ENCODE assay signal across 29 cellular contexts in genomic region chr16:12784076-12784475, GRCh38.
"Had no signal": no experiment of that assay in that cellular context is flagged by ENCODE, and none has a peak within 500 bp of the region (broad histone marks: within the 10 kb centered on the region; RNA-seq: fewer than 3 reads in every experiment).

No MANE protein-coding gene starts in this region.

- H3K4me1 ChIP-seq: gastroesophageal sphincter, right lobe of liver, vagina had no signal

- ATAC-seq: activated naive CD8-positive, alpha-beta T cell treated with anti-CD3 and anti-CD28 coated beads, Interleukin-2, amount 50 U/mL, for 24 hours; activated T-cell treated with anti-CD3 and anti-CD28 coated beads, Interleukin-2, amount 50 U/mL, for 4 hours; activated T-helper 17 cell treated with anti-CD3 and anti-CD28 coated beads, Interleukin-2, amount 50 U/mL, for 72 hours; gastroesophageal sphincter; left cardiac atrium; left ventricle myocardium superior; right lobe of liver; stimulated activated memory B cell treated with anti-CD40 and anti-IgM and Interleukin-4, amounts not matched to agents 10 μg/mL and 1 μg/mL and 100 μg/mL, for 72 hours; stimulated activated naive CD8-positive, alpha-beta T cell treated with anti-CD3 and anti-CD28 coated beads, Interleukin-15, amount 100 ng/mL, for 72 hours had no signal

- H3K27ac ChIP-seq: cardiac muscle cell, coronary artery, dorsolateral prefrontal cortex, gastroesophageal sphincter, hepatocyte, ovary, right lobe of liver, vagina, WERI-Rb-1 had no signal

- H3K27me3 ChIP-seq: cardiac muscle cell, dorsolateral prefrontal cortex, gastroesophageal sphincter, hepatocyte, ovary, right lobe of liver, vagina had no signal

- H2AFZ ChIP-seq: hepatocyte had no signal

- H3K9me3 ChIP-seq: ovary, right lobe of liver, vagina had no signal

- H3K4me3 ChIP-seq: cardiac muscle cell, coronary artery, dorsolateral prefrontal cortex, gastroesophageal sphincter, hepatocyte, ovary, right lobe of liver, vagina had no signal

- H3K4me2 ChIP-seq: hepatocyte had no signal

- H3K36me3 ChIP-seq: cardiac muscle cell, ovary had no signal

- DNase-seq: activated CD4-positive, alpha-beta memory T cell treated with anti-CD3 and anti-CD28 coated beads for 36 hours; activated CD4-positive, alpha-beta T cell treated with anti-CD3 and anti-CD28 coated beads, Interleukin-2, amount 10 ng/mL, durations not matched to agents 24 days and 14 days; activated CD4-positive, CD25-positive, alpha-beta regulatory T cell treated with anti-CD3 and anti-CD28 coated beads, Interleukin-2, amount 50 U/mL, for 72 hours; activated CD8-positive, alpha-beta memory T cell treated with anti-CD3 and anti-CD28 coated beads, Interleukin-2, amount 50 U/mL, for 48 hours; activated gamma-delta T cell treated with Interleukin-2 at 50 U/mL for 16 hours; activated naive CD4-positive, alpha-beta T cell treated with anti-CD3 and anti-CD28 coated beads, Interleukin-2, amount 50 U/mL, for 16 hours; activated naive CD8-positive, alpha-beta T cell treated with anti-CD3 and anti-CD28 coated beads, Interleukin-2, amount 50 U/mL, for 24 hours; activated T-cell treated with anti-CD3 and anti-CD28 coated beads, Interleukin-2, amount 50 U/mL, for 4 hours; anterior cingulate cortex; dorsolateral prefrontal cortex; effector memory CD4-positive, alpha-beta T cell; left cardiac atrium; left ventricle myocardium superior; ovary; right lobe of liver; small intestine; stimulated activated CD4-positive, alpha-beta T cell treated with anti-CD3 and anti-CD28 coated beads, Interleukin-4, amount 100 ng/mL, for 4 hours; stimulated activated CD8-positive, alpha-beta memory T cell treated with anti-CD3 and anti-CD28 coated beads, Interleukin-4, amount 100 ng/mL, for 48 hours; stimulated activated naive CD8-positive, alpha-beta T cell treated with anti-CD3 and anti-CD28 coated beads, Interleukin-15, amount 100 ng/mL, for 72 hours; substantia nigra; T-helper 9 cell; WERI-Rb-1 had no signal
